In genomic region chr2:170191166-170191872, GRCh38 we compare ENCODE assay signal across 24 cellular contexts. TPM values are rescaled to one million over a fixed set of nuclear protein-coding genes. Genes with fewer than 3 reads are reported as not detected.
DNase-seq lines count a peak whose midpoint lies in the region; ATAC-seq, FAIRE-seq and TF ChIP-seq lines count a peak whose summit lies in the region.
"Had no signal": no experiment of that assay in that cellular context is flagged by ENCODE, and none has a peak within 500 bp of the region (broad histone marks: within the 10 kb centered on the region; RNA-seq: fewer than 3 reads in every experiment).

No MANE protein-coding gene starts in this region.

- H3K36me3 ChIP-seq in HepG2 (replicated peaks in 1 of 2; ENCODE audit: control insufficient read depth in 1 of 2, insufficient read depth in 2 of 2, low read length in 2 of 2) (no peaks in the 10 kb centered on the region), right lobe of liver (no peaks in the 10 kb centered on the region), K562 (ENCODE audit: control insufficient read depth, insufficient read depth, low read length) (no peaks in the 10 kb centered on the region), keratinocyte (ENCODE audit: control insufficient read depth in 2 of 2, extremely low read depth in 1 of 2, insufficient read depth in 2 of 2, low read length in 2 of 2) (no peaks in the 10 kb centered on the region), heart left ventricle (no peaks in the 10 kb centered on the region)
- H3K36me3 ChIP-seq: BLaER1 treated with 17β-estradiol and CSF1 and Interleukin-3, amounts not matched to agents 10 nM and 100 nM had no signal

- no peaks in the 10 kb centered on the region for H3K79me2 ChIP-seq in HepG2 (ENCODE audit: insufficient read depth, low read length)
- H3K79me2 ChIP-seq in K562 (ENCODE audit: control insufficient read depth, insufficient read depth, low read length): no peaks in the 10 kb centered on the region
- no peaks in the 10 kb centered on the region for H3K79me2 ChIP-seq in keratinocyte (ENCODE audit: control insufficient read depth, insufficient read depth, low read length)

- H3K27me3 ChIP-seq in HepG2 (ENCODE audit: control insufficient read depth in 1 of 2, insufficient read depth in 2 of 2, low read length in 2 of 2) (no peaks in the 10 kb centered on the region), right lobe of liver (no peaks in the 10 kb centered on the region), K562 (ENCODE audit: control insufficient read depth in 2 of 2, insufficient read depth in 2 of 2, low read length in 2 of 2) (no peaks in the 10 kb centered on the region), keratinocyte (ENCODE audit: control insufficient read depth, extremely low read depth, insufficient read depth, low read length) (no peaks in the 10 kb centered on the region), heart left ventricle (no peaks in the 10 kb centered on the region)
- H3K27me3 ChIP-seq: BLaER1 treated with 17β-estradiol and CSF1 and Interleukin-3, amounts not matched to agents 10 nM and 100 nM had no signal

- H4K20me1 ChIP-seq in HepG2 (ENCODE audit: insufficient read depth, low read length) (no peaks in the 10 kb centered on the region), K562 (replicated peaks; ENCODE audit: control insufficient read depth, insufficient read depth, low read length) (no peaks in the 10 kb centered on the region), keratinocyte (ENCODE audit: control insufficient read depth, extremely low read depth, insufficient read depth, low read length) (no peaks in the 10 kb centered on the region)
- H4K20me1 ChIP-seq: BLaER1 treated with 17β-estradiol and CSF1 and Interleukin-3, amounts not matched to agents 10 nM and 100 nM had no signal

- H2AFZ ChIP-seq in HepG2 (ENCODE audit: low read length): no peak overlapping the region
- peak overlapping the region; percentile 40; the same call in 1 of the 2 replicates for H2AFZ ChIP-seq in K562 (ENCODE audit: low read depth, low read length)
- H2AFZ ChIP-seq in keratinocyte (ENCODE audit: control insufficient read depth, low read length): no peak overlapping the region

- in situ Hi-C loops in HepG2 (cut with HindIII; ENCODE audit: extremely low pct_ligation_motif_present, low pct_unique_long_range_greater_than_20kb): no loop called here
- in situ Hi-C loops in K562 (cut with MboI): no loop called here

- WGBS in HepG2 (ENCODE audit: low lambda C conversion rate): 42% methylated on average over 8 of the region's 8 CpGs
- WGBS in right lobe of liver (ENCODE audit: insufficient coverage, low coverage, low lambda C conversion rate, missing lambda C conversion rate): 74% methylated on average over 4 of the region's 8 CpGs
- WGBS in K562 (ENCODE audit: insufficient coverage, low coverage, missing lambda C conversion rate): 23% methylated on average over 8 of the region's 8 CpGs
- WGBS in heart left ventricle, 4 donors: 73 to 82% (median 77%) methylated on average over 8 of the region's 8 CpGs

- dilution Hi-C loops in keratinocyte (cut with MboI; ENCODE audit: extremely low pct_ligation_motif_present, low sequenced_read_pairs): no loop called here

- DNase-seq in HepG2 (ENCODE audit: low spot score): no peak
- no peak for DNase-seq in right lobe of liver
- DNase-seq in K562 (ENCODE audit: extremely low read depth in 1 of 4, low spot score in 3 of 4): peak in 1 of 4 experiments; percentile 25
- DNase-seq in keratinocyte (ENCODE audit: low read depth, low spot score): no peak
- no peak for DNase-seq in heart left ventricle
- DNase-seq: AML-193; CD4-positive, alpha-beta T cell; GDM1; HCEC 1CT; Kasumi-1; MV-4-11; NCI-H2029; NCI-H524 treated with DMSO at 0.1 percent for 48 hours; NCI-H774; SHP77 had no signal

- TF ChIP-seq POLR2A in HepG2 (IDR thresholded peaks at IDR 0.05; ENCODE audit: insufficient read depth in 1 of 2, low read depth in 2 of 2, low read length in 2 of 2) (no peak), right lobe of liver (IDR thresholded peaks at IDR 0.05) (no peak), K562 (conservative IDR thresholded peaks at IDR 0.05) (no peak), heart left ventricle (IDR thresholded peaks at IDR 0.05) (no peak)

- CTCF ChIA-PET in HepG2 (lab: Yijun Ruan, JAX; ENCODE audit: low intra/inter-chr PET ratio, low total read pairs) (no interaction called here), K562 (lab: Yijun Ruan, JAX; ENCODE audit: low intra/inter-chr PET ratio) (no interaction called here)

- H3K4me1 ChIP-seq in HepG2 (ENCODE audit: insufficient read depth, low read length) (no peaks in the 10 kb centered on the region), right lobe of liver (no peaks in the 10 kb centered on the region), K562 (replicated peaks in 1 of 2; ENCODE audit: control insufficient read depth in 2 of 2, insufficient read depth in 2 of 2, low read length in 2 of 2) (no peaks in the 10 kb centered on the region), keratinocyte (ENCODE audit: control insufficient read depth, extremely low read depth, insufficient read depth, low read length) (peaks cover 18% of the 10 kb centered on the region), heart left ventricle (no peaks in the 10 kb centered on the region)
- H3K4me1 ChIP-seq: A549; BLaER1 treated with 17β-estradiol and CSF1 and Interleukin-3, amounts not matched to agents 10 nM and 100 nM had no signal

- no peak overlapping the region for H3K4me2 ChIP-seq in HepG2 (ENCODE audit: low read depth, low read length)
- H3K4me2 ChIP-seq in K562 (ENCODE audit: insufficient read depth, low read length): no peak overlapping the region
- no peak overlapping the region for H3K4me2 ChIP-seq in keratinocyte (ENCODE audit: control insufficient read depth, extremely low read depth, insufficient read depth, low read depth, low read length)
- H3K4me2 ChIP-seq: A549; BLaER1 treated with 17β-estradiol and CSF1 and Interleukin-3, amounts not matched to agents 10 nM and 100 nM had no signal

- no peak overlapping the region for H3K27ac ChIP-seq in HepG2 (ENCODE audit: extremely low read length, insufficient read depth, low read length)
- H3K27ac ChIP-seq in right lobe of liver: no peak overlapping the region
- no peak overlapping the region for H3K27ac ChIP-seq in K562 (ENCODE audit: extremely low read depth, low read depth, low read length)
- H3K27ac ChIP-seq in keratinocyte (ENCODE audit: control insufficient read depth, insufficient read depth, low read length): no peak overlapping the region
- no peak overlapping the region for H3K27ac ChIP-seq in heart left ventricle
- H3K27ac ChIP-seq: A549; BLaER1 treated with 17β-estradiol and CSF1 and Interleukin-3, amounts not matched to agents 10 nM and 100 nM; RWPE1 had no signal

- ATAC-seq in HepG2: no peak
- ATAC-seq in right lobe of liver: no peak
- peak; percentile 78 for ATAC-seq in K562
- no peak for ATAC-seq in heart left ventricle
- ATAC-seq in HG03571 (IDR thresholded peaks at IDR 0.05; ENCODE audit: unreplicated experiment): no peak
- ATAC-seq in GM19351 (IDR thresholded peaks at IDR 0.05; ENCODE audit: unreplicated experiment): no peak
- ATAC-seq: A549 had no signal

- TF ChIP-seq RAD21 in HepG2 (CRISPR knock-in tag; IDR thresholded peaks at IDR 0.05) (no peak), K562 (CRISPR knock-in tag; conservative IDR thresholded peaks at IDR 0.05 in 1 of 2, IDR thresholded peaks at IDR 0.05 in 1 of 2) (no peak; a peak in 1 of 4 replicates)

- BruUV-seq in HepG2 (replicated peaks; lab: Mats Ljungman, UMichigan) (no TSS peak), K562 (replicated peaks; lab: Mats Ljungman, UMichigan) (no TSS peak)

- H3K9ac ChIP-seq in HepG2 (ENCODE audit: insufficient read depth, low read depth, low read length): no peak overlapping the region
- H3K9ac ChIP-seq in K562 (ENCODE audit: insufficient read depth in 1 of 2, low read depth in 2 of 2, low read length in 2 of 2): no peak overlapping the region
- no peak overlapping the region for H3K9ac ChIP-seq in keratinocyte (ENCODE audit: control insufficient read depth, extremely low read depth, insufficient read depth, low read length)
- H3K9ac ChIP-seq: BLaER1 treated with 17β-estradiol and CSF1 and Interleukin-3, amounts not matched to agents 10 nM and 100 nM had no signal

- no peak for FAIRE-seq in HepG2 (lab: Jason Lieb, UNC)
- FAIRE-seq in K562 (lab: Jason Lieb, UNC): peak; percentile 71
- peak; percentile 53 for FAIRE-seq in keratinocyte (lab: Jason Lieb, UNC)
- FAIRE-seq: A549, GM12878, H1 had no signal

- H3K9me1 ChIP-seq in K562 (ENCODE audit: control insufficient read depth, insufficient read depth, low read length): no peaks in the 10 kb centered on the region
- no peaks in the 10 kb centered on the region for H3K9me1 ChIP-seq in keratinocyte (ENCODE audit: control insufficient read depth, extremely low read depth, insufficient read depth, low read length)

- no peak overlapping the region for H3K4me3 ChIP-seq in HepG2 (replicated peaks in 1 of 3; ENCODE audit: insufficient read depth in 1 of 3, low read depth in 2 of 3, low read length in 3 of 3)
- H3K4me3 ChIP-seq in right lobe of liver: no peak overlapping the region
- H3K4me3 ChIP-seq in K562: no peak overlapping the region
- H3K4me3 ChIP-seq in keratinocyte (ENCODE audit: control insufficient read depth in 2 of 3, extremely low read depth in 1 of 3, insufficient read depth in 2 of 3, low read depth in 1 of 3, low read length in 3 of 3): no peak overlapping the region
- H3K4me3 ChIP-seq in heart left ventricle: no peak overlapping the region
- H3K4me3 ChIP-seq: A549; BLaER1 treated with 17β-estradiol and CSF1 and Interleukin-3, amounts not matched to agents 10 nM and 100 nM; GM12878 had no signal

- TF ChIP-seq EP300 in HepG2 (IDR thresholded peaks at IDR 0.05; ENCODE audit: low read depth in 2 of 2, low read length in 2 of 2) (no peak), HepG2 (CRISPR knock-in tag; IDR thresholded peaks at IDR 0.05; ENCODE audit: borderline replicate concordance) (no peak), K562 (IDR thresholded peaks at IDR 0.05; ENCODE audit: low read length) (no peak)

- intact Hi-C loops in HepG2 (cut with micrococcal nuclease; ENCODE audit: unreplicated experiment): no loop called here
- intact Hi-C loops in right lobe of liver (cut with DNase I): no loop called here
- intact Hi-C loops in K562 (cut with micrococcal nuclease): no loop called here
- intact Hi-C loops in heart left ventricle (cut with DNase I): no loop called here

- TF ChIP-seq CTCF in HepG2 (CRISPR knock-in tag; IDR thresholded peaks at IDR 0.05): no peak
- no peak for TF ChIP-seq CTCF in right lobe of liver (IDR thresholded peaks at IDR 0.05)
- no peak for TF ChIP-seq CTCF in K562 (IDR thresholded peaks at IDR 0.05 in 2 of 3, conservative IDR thresholded peaks at IDR 0.05 in 1 of 3; ENCODE audit: insufficient read depth in 2 of 3, low read depth in 1 of 3, low read length in 3 of 3)
- TF ChIP-seq CTCF in keratinocyte (optimal IDR thresholded peaks at IDR 0.05 in 1 of 3, IDR thresholded peaks at IDR 0.05 in 1 of 3, conservative IDR thresholded peaks at IDR 0.05 in 1 of 3; ENCODE audit: extremely low read depth in 1 of 3, insufficient read depth in 2 of 3, low read length in 3 of 3): peak in 1 of 3 experiments; percentile 2
- no peak for TF ChIP-seq CTCF in heart left ventricle (IDR thresholded peaks at IDR 0.05)

- H3K9me3 ChIP-seq in HepG2 (ENCODE audit: low read length) (no peaks in the 10 kb centered on the region; the same call in 1 of the 2 replicates), right lobe of liver (no peaks in the 10 kb centered on the region), K562 (replicated peaks; ENCODE audit: control insufficient read depth, insufficient read depth, low read depth, low read length) (no peaks in the 10 kb centered on the region), keratinocyte (ENCODE audit: control insufficient read depth, low read depth, low read length) (peaks cover 2% of the 10 kb centered on the region), heart left ventricle (peaks cover 0 to 40% (median 5%) of the 10 kb centered on the region in 12 donors)

- POLR2A ChIA-PET in HepG2 (lab: Yijun Ruan, JAX) (no interaction called here), K562 (lab: Yijun Ruan, JAX) (interaction anchor here (0.8 kb wide), 1 partner anchor 467 kb away, joined by 4 read pairs; no protein-coding TSS in a partner anchor)

RNA-seq across cellular contexts. Expression of gene MYO3B, which starts 13.4 kb away (rescaled TPM):
- total RNA-seq in HepG2 (2016; rRNA removed; fragmentation: Illumina TruSeq; extraction: Trizol) (not detected in 2 replicates), right lobe of liver (under 1 TPM in 2 of 6 experiments, not detected in 4; 0.18 to 0.25 TPM), K562 (2014; rRNA removed) (3.0 and 3.4 TPM in 2 replicates), K562 (2014; rRNA removed; fragmentation: Illumina TruSeq; extraction: Trizol) (4.6 and 4.7 TPM in 2 replicates), K562 (2015; rRNA removed; fragmentation: Illumina TruSeq; extraction: Trizol) (3.4 and 3.8 TPM in 2 replicates), K562 (2021) (3.5 and 4.7 TPM in 2 replicates), heart left ventricle (under 1 TPM in 3 of 9 donors, not detected in 6; 0.09 to 0.19 (median 0.10) TPM)
- not detected in 2 replicates for total RNA-seq in HepG2 (2016; cell fraction: cytosol; rRNA removed; fragmentation: Illumina TruSeq; extraction: Trizol; ENCODE audit: low read depth)
- total RNA-seq in HepG2 (2016; cell fraction: insoluble cytoplasmic fraction; rRNA removed; fragmentation: Illumina TruSeq; extraction: Trizol): 0.02 TPM in 1 of 2 replicates, not detected in the other
- not detected in 2 replicates for total RNA-seq in HepG2 (2016; cell fraction: membrane; rRNA removed; fragmentation: Illumina TruSeq; extraction: Trizol)
- total RNA-seq in HepG2 (2016; cell fraction: nucleus; rRNA removed; fragmentation: Illumina TruSeq; extraction: Trizol): not detected in 2 replicates
- polyA plus RNA-seq in HepG2 (2011; rRNA removed) (0.01 TPM in 1 of 2 replicates, not detected in the other), K562 (2011; rRNA removed) (0.32 and 3.6 TPM in 2 replicates), K562 (2014; fragmentation: Illumina TruSeq; extraction: Trizol) (3.4 and 4.2 TPM in 2 replicates), K562 (2014; fragmentation: Nextera tagmentation; extraction: Ambion mirVana) (1 to 10 TPM; 2.9 to 6.5 TPM), K562 (2014; rRNA removed) (2.7 and 3.8 TPM in 2 replicates), keratinocyte (3.1 to 7.6 TPM (median 4.4 TPM) in 3 replicates), heart left ventricle (not detected)
- 0.01 TPM in 1 of 2 replicates, not detected in the other for polyA plus RNA-seq in HepG2 (2011; cell fraction: cytosol; rRNA removed)
- not detected in 2 replicates for polyA plus RNA-seq in HepG2 (2011; cell fraction: nucleus; rRNA removed)
- 0.03 and 0.08 TPM in 2 replicates for polyA plus RNA-seq in HepG2 (2012)
- not detected in 2 replicates for polyA plus RNA-seq in HepG2 (2016; cell fraction: cytosol; fragmentation: Illumina TruSeq; extraction: Trizol; ENCODE audit: low read depth)
- 0.04 TPM in 1 of 2 replicates, not detected in the other for polyA plus RNA-seq in HepG2 (2016; cell fraction: insoluble cytoplasmic fraction; fragmentation: Illumina TruSeq; extraction: Trizol; ENCODE audit: low read depth)
- not detected in 2 replicates for polyA plus RNA-seq in HepG2 (2016; cell fraction: membrane; fragmentation: Illumina TruSeq; extraction: Trizol; ENCODE audit: low read depth)
- not detected in 2 replicates for polyA plus RNA-seq in HepG2 (2016; cell fraction: nucleus; fragmentation: Illumina TruSeq; extraction: Trizol; ENCODE audit: insufficient read depth, low read depth)
- polyA minus RNA-seq in HepG2 (2011; rRNA and poly(A)+ RNA removed; ENCODE audit: low replicate concordance): 0.08 TPM in 1 of 2 replicates, not detected in the other
- polyA minus RNA-seq in HepG2 (2011; cell fraction: cytosol; rRNA and poly(A)+ RNA removed): not detected in 2 replicates
- polyA minus RNA-seq in HepG2 (2011; cell fraction: nucleus; rRNA and poly(A)+ RNA removed): 0.26 TPM in 1 of 2 replicates, not detected in the other
- total RNA-seq in K562 (2011; cell fraction: chromatin; rRNA removed; ENCODE audit: low replicate concordance): 5.2 and 8.0 TPM in 2 replicates
- 1.7 and 2.7 TPM in 2 replicates for total RNA-seq in K562 (2011; cell fraction: nucleolus; rRNA removed)
- 3.4 and 3.9 TPM in 2 replicates for total RNA-seq in K562 (2011; cell fraction: nucleoplasm; rRNA removed)
- 0.24 and 1.3 TPM in 2 replicates for polyA plus RNA-seq in K562 (2011; cell fraction: cytosol; rRNA removed)
- polyA plus RNA-seq in K562 (2011; cell fraction: nucleus; rRNA removed): 0.79 and 3.4 TPM in 2 replicates
- polyA plus RNA-seq in K562 (2012): 4.5 and 6.0 TPM in 2 replicates
- polyA minus RNA-seq in K562 (2011; rRNA and poly(A)+ RNA removed): 1.1 and 3.9 TPM in 2 replicates
- polyA minus RNA-seq in K562 (2011; cell fraction: cytosol; rRNA and poly(A)+ RNA removed): 0.27 and 1.7 TPM in 2 replicates
- polyA minus RNA-seq in K562 (2011; cell fraction: nucleus; rRNA and poly(A)+ RNA removed): 1.9 and 6.5 TPM in 2 replicates
- 1.5 TPM for polyA plus RNA-seq in keratinocyte (2011; ENCODE audit: low read depth)
- 2.9 and 4.8 TPM in 2 replicates for polyA plus RNA-seq in keratinocyte (2011; cell fraction: cytosol; rRNA removed)
- polyA plus RNA-seq in keratinocyte (2011; cell fraction: nucleus; rRNA removed): 7.7 and 8.6 TPM in 2 replicates
- 2.4 and 2.5 TPM in 2 replicates for polyA plus RNA-seq in keratinocyte (2012; ENCODE audit: low replicate concordance)
- polyA minus RNA-seq in keratinocyte: 2.1 to 17.5 TPM (median 16.9 TPM) in 3 replicates
- polyA minus RNA-seq in keratinocyte (2011; cell fraction: cytosol; rRNA and poly(A)+ RNA removed): 4.4 TPM
- 15.6 and 36.9 TPM in 2 replicates for polyA minus RNA-seq in keratinocyte (2011; cell fraction: nucleus; rRNA and poly(A)+ RNA removed)
- total RNA-seq: CD4-positive, alpha-beta T cell; HT-29; M059J had no signal

Comparison
In these comparisons a context has a peak if more than half of its experiments do, and no peak if none do; other contexts are left out.
1. Of the 241 proteins assayed by ChIP-seq in both HepG2 and K562: peak only in HepG2: none; only in K562: BHLHE40, FOXO4, HDAC2, IRF9, KDM1A, NCOR1 and 4 more; in both: none; in neither: 229; mixed calls (peak in some experiments, not most) for 2.